In the genomic region with DNA sequence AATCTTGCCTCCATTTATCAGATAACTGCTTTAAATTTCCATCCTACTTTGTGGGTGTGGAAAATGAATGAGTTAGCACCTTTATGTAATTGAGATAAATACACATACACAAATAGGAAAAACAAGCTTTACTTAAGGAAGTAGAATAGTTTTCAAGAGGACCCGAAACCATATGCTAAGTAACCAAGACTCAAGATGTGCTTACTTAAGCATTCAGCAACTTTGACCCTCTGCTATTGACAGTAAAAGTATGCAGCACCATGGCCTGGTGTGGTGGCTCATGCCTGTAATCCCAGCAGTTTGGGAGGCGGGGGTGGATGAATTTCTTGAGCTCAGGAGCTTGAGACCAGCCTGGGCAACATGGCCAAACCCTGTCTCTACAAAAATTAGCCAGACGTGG, we compare ENCODE assay signal across 1 cellular context.
TF ChIP-seq lines count a peak whose summit lies in the region.

No MANE protein-coding gene starts in this region.

TF ChIP-seq in SK-N-SH treated with all-trans-retinoic acid at 6 μM for 48 hours, 23 proteins besides CTCF, POLR2A, EP300 and RAD21 (continued from another document):
- TF ChIP-seq TSHZ2 (CRISPR knock-in tag; IDR thresholded peaks at IDR 0.05) = no peak
- TF ChIP-seq ESRRG (CRISPR knock-in tag; IDR thresholded peaks at IDR 0.05) = no peak
- TF ChIP-seq TOX (CRISPR knock-in tag; IDR thresholded peaks at IDR 0.05; ENCODE audit: borderline replicate concordance) = no peak
